ENCODE assay signal across 20 cellular contexts in genomic region chr1:3821004-3821933, GRCh38. TPM values are rescaled to one million over a fixed set of nuclear protein-coding genes. Genes with fewer than 3 reads are reported as not detected.
DNase-seq lines count a peak whose midpoint lies in the region; ATAC-seq and TF ChIP-seq lines count a peak whose summit lies in the region.
"Had no signal": no experiment of that assay in that cellular context is flagged by ENCODE, and none has a peak within 500 bp of the region (broad histone marks: within the 10 kb centered on the region; RNA-seq: fewer than 3 reads in every experiment).

No MANE protein-coding gene starts in this region.

- no peak overlapping the region for H2BK12ac ChIP-seq in H9 (ENCODE audit: insufficient read length, low read depth, low read length)

- no peak overlapping the region for H3K14ac ChIP-seq in H9 (ENCODE audit: insufficient read depth, low read length)

- H4K91ac ChIP-seq in H9 (ENCODE audit: insufficient read length, low read depth, low read length), result no peak overlapping the region

- no peak overlapping the region for H3K4ac ChIP-seq in H9 (ENCODE audit: low read depth, low read length)

- peaks cover 8 to 37% (median 19%) of the 10 kb centered on the region in 3 experiments; a peak in 6 of 7 replicates for H3K36me3 Mint-ChIP-seq in H9 (ENCODE audit: insufficient read depth in 1 of 3, low read depth in 3 of 3)
- peaks cover 16% of the 10 kb centered on the region for H3K36me3 Mint-ChIP-seq in activated CD8-positive, alpha-beta T cell treated with anti-CD3 and anti-CD28 coated beads, Interleukin-2, amount 10 ng/mL, durations not matched to agents 7 days and 5 days (ENCODE audit: low read depth)

- CTCF ChIA-PET in SK-N-SH (lab: Yijun Ruan, JAX), result interaction anchor here (0.7 to 3.1 kb wide), 8 partner anchors 18 to 676 kb away, joined by 3 to 10 read pairs (median 3); partner anchors contain the start of gene DFFB
- CTCF ChIA-PET in activated CD8-positive, alpha-beta T cell treated with anti-CD3 and anti-CD28 coated beads, Interleukin-2, amount 10 ng/mL, durations not matched to agents 7 days and 5 days (lab: Charles Lee), result no interaction called here

- TF ChIP-seq EP300 in SK-N-SH (IDR thresholded peaks at IDR 0.05; ENCODE audit: borderline replicate concordance in 1 of 2, low read depth in 1 of 2, low read length in 1 of 2), result no peak; a peak in 1 of 4 replicates

- H3K4me1 ChIP-seq in BLaER1 (peaks cover 43% of the 10 kb centered on the region), H9 (ENCODE audit: insufficient read depth, low read length) (no peaks in the 10 kb centered on the region), SK-N-SH (ENCODE audit: control insufficient read depth in 1 of 2, insufficient read depth in 2 of 2, low read depth in 1 of 2, low read length in 1 of 2) (peaks cover 0 to 43% of the 10 kb centered on the region in 2 experiments; a peak in 2 of 4 replicates)
- H3K4me1 ChIP-seq: ascending aorta, esophagus muscularis mucosa had no signal

- no peak overlapping the region for H2BK120ac ChIP-seq in H9 (ENCODE audit: low read depth, low read length, poor library complexity, severe bottlenecking)

- no peak overlapping the region for H2AK5ac ChIP-seq in H9 (ENCODE audit: insufficient read length, low read length)

- WGBS in H9 (ENCODE audit: extremely low coverage, insufficient read length, low lambda C conversion rate), result no CpG with 5 or more reads among the region's 22 CpGs
- WGBS in SK-N-SH (ENCODE audit: low lambda C conversion rate), result 74% methylated on average over 18 of the region's 22 CpGs

- no peak overlapping the region for H3K23ac ChIP-seq in H9 (ENCODE audit: insufficient read length, low read depth, low read length)

- H3K4me3 ChIP-seq in BLaER1, result 0 out of 2 replicates have a peak overlapping the region, but pooled peaks have one; percentile 21
- no peak overlapping the region for H3K4me3 ChIP-seq in SK-N-SH (ENCODE audit: low read depth in 2 of 2, low read length in 1 of 2)
- H3K4me3 ChIP-seq: ascending aorta, esophagus muscularis mucosa had no signal

- POLR2A ChIA-PET in SK-N-SH (lab: Yijun Ruan, JAX), result interaction anchor here (0.6 to 1.5 kb wide), 2 partner anchors 46 to 193 kb away, joined by 3 to 7 read pairs; no protein-coding TSS in a partner anchor
- POLR2A ChIA-PET in activated CD8-positive, alpha-beta T cell treated with anti-CD3 and anti-CD28 coated beads, Interleukin-2, amount 10 ng/mL, durations not matched to agents 7 days and 5 days (lab: Charles Lee), result interaction anchor here (0.5 kb wide), 1 partner anchor 47 kb away, joined by 3 read pairs; no protein-coding TSS in a partner anchor

- no peak overlapping the region for H2BK15ac ChIP-seq in H9 (ENCODE audit: low read depth, low read length)

- no peak overlapping the region for H4K5ac ChIP-seq in H9 (ENCODE audit: insufficient read length, low read depth, low read length)

- H3K56ac ChIP-seq in H9 (ENCODE audit: insufficient read length, low read depth, low read length), result no peak overlapping the region

- H3K79me2 ChIP-seq in H9 (ENCODE audit: insufficient read depth, low read length) (no peaks in the 10 kb centered on the region), SK-N-SH (ENCODE audit: insufficient read depth) (no peaks in the 10 kb centered on the region)

- no peaks in the 10 kb centered on the region for H3K9me2 ChIP-seq in SK-N-SH

- H2AFZ ChIP-seq in H9 (ENCODE audit: low read length) (no peak overlapping the region), SK-N-SH (ENCODE audit: low read depth) (no peak overlapping the region)

- no peak overlapping the region for H2BK20ac ChIP-seq in H9 (ENCODE audit: low read depth, low read length, poor library complexity, severe bottlenecking)

- 0 out of 4 replicates have a peak, but pooled peaks cover 0 to 2% of the 10 kb centered on the region in 2 experiments for H3K4me1 Mint-ChIP-seq in H9
- no peaks in the 10 kb centered on the region for H3K4me1 Mint-ChIP-seq in activated CD8-positive, alpha-beta T cell treated with anti-CD3 and anti-CD28 coated beads, Interleukin-2, amount 10 ng/mL, durations not matched to agents 7 days and 5 days (ENCODE audit: low read depth)
- H3K4me1 Mint-ChIP-seq: memory B cell had no signal

- H3K4me2 ChIP-seq in BLaER1 (peak overlapping the region; percentile 79), H9 (ENCODE audit: insufficient read depth, insufficient read length, low read length) (no peak overlapping the region), SK-N-SH (no peak overlapping the region)

- no peaks in the 10 kb centered on the region; the same call in 1 of the 2 replicates for H3K27me3 Mint-ChIP-seq in H9 (ENCODE audit: low read depth)
- no peaks in the 10 kb centered on the region for H3K27me3 Mint-ChIP-seq in activated CD8-positive, alpha-beta T cell treated with anti-CD3 and anti-CD28 coated beads, Interleukin-2, amount 10 ng/mL, durations not matched to agents 7 days and 5 days (ENCODE audit: low read depth)
- H3K27me3 Mint-ChIP-seq: dendritic cell treated with granulocyte-macrophage colony-stimulating factor and Interleukin-4, amounts not matched to agents 40 ng/mL and 50 ng/mL, for 4 days; memory B cell had no signal

- H3K9me3 ChIP-seq in BLaER1 (no peaks in the 10 kb centered on the region), H9 (ENCODE audit: control insufficient read depth, low read depth, low read length) (no peaks in the 10 kb centered on the region), SK-N-SH (no peaks in the 10 kb centered on the region)
- H3K9me3 ChIP-seq: ascending aorta, esophagus muscularis mucosa had no signal

- peak; percentile 59 for TF ChIP-seq CTCF in H9 (conservative IDR thresholded peaks at IDR 0.05)
- TF ChIP-seq CTCF in SK-N-SH (IDR thresholded peaks at IDR 0.05), result no peak
- TF ChIP-seq CTCF in GM10266 (IDR thresholded peaks at IDR 0.05; ENCODE audit: control insufficient read depth, insufficient read depth, low read depth, missing control alignments), result no peak

- H3K36me3 ChIP-seq in BLaER1, result peaks cover 84% of the 10 kb centered on the region
- peaks cover 0 to 45% of the 10 kb centered on the region in 2 experiments for H3K36me3 ChIP-seq in SK-N-SH (replicated peaks in 1 of 2; ENCODE audit: control insufficient read depth in 1 of 2, insufficient read depth in 2 of 2, low read length in 1 of 2)

- peak overlapping the region; percentile 48 for H3K9ac ChIP-seq in BLaER1
- H3K9ac ChIP-seq in H9 (ENCODE audit: extremely low read depth, insufficient read length, low read length), result no peak overlapping the region
- no peak overlapping the region for H3K9ac ChIP-seq in SK-N-SH

- H3K4me3 Mint-ChIP-seq in H9, result no peak overlapping the region
- H3K4me3 Mint-ChIP-seq in activated CD8-positive, alpha-beta T cell treated with anti-CD3 and anti-CD28 coated beads, Interleukin-2, amount 10 ng/mL, durations not matched to agents 7 days and 5 days, result no peak overlapping the region
- H3K4me3 Mint-ChIP-seq: dendritic cell treated with granulocyte-macrophage colony-stimulating factor and Interleukin-4, amounts not matched to agents 40 ng/mL and 50 ng/mL, for 4 days; memory B cell had no signal

- H4K20me1 ChIP-seq in BLaER1, result no peaks in the 10 kb centered on the region
- no peaks in the 10 kb centered on the region for H4K20me1 ChIP-seq in H9 (ENCODE audit: control insufficient read depth, insufficient read depth, insufficient read length)
- no peaks in the 10 kb centered on the region for H4K20me1 ChIP-seq in SK-N-SH (ENCODE audit: insufficient read depth)

- no peaks in the 10 kb centered on the region for H3F3A ChIP-seq in SK-N-SH (replicated peaks; ENCODE audit: insufficient read depth)

- H3K27me3 ChIP-seq in BLaER1 (no peaks in the 10 kb centered on the region), H9 (ENCODE audit: insufficient read depth, low read length) (no peaks in the 10 kb centered on the region), SK-N-SH (ENCODE audit: insufficient read depth) (no peaks in the 10 kb centered on the region)
- H3K27me3 ChIP-seq: ascending aorta, esophagus muscularis mucosa had no signal

- peak overlapping the region in 2 of 3 experiments; percentile 66 to 71; a peak in 6 of 7 replicates for H3K27ac Mint-ChIP-seq in H9
- H3K27ac Mint-ChIP-seq in activated CD8-positive, alpha-beta T cell treated with anti-CD3 and anti-CD28 coated beads, Interleukin-2, amount 10 ng/mL, durations not matched to agents 7 days and 5 days, result no peak overlapping the region
- H3K27ac Mint-ChIP-seq: dendritic cell treated with granulocyte-macrophage colony-stimulating factor and Interleukin-4, amounts not matched to agents 40 ng/mL and 50 ng/mL, for 4 days had no signal

- H3T11ph ChIP-seq in H9 (ENCODE audit: low read length), result no peak overlapping the region

- DNase-seq in H9, result peak; percentile 54
- peak; percentile 95 for DNase-seq in SK-N-SH
- peak; percentile 48 for DNase-seq in left kidney (ENCODE audit: low read depth, low spot score)
- no peak for DNase-seq in activated CD8-positive, alpha-beta T cell treated with anti-CD3 and anti-CD28 coated beads, Interleukin-2, amount 10 ng/mL, durations not matched to agents 7 days and 5 days
- no peak for DNase-seq in GM10266 (ENCODE audit: extremely low spot score)
- DNase-seq: activated CD4-positive, alpha-beta T cell treated with anti-CD3 and anti-CD28 coated beads for 1 hour; NCI-H1930; nucleus accumbens; Right ventricle myocardium superior; stimulated activated CD4-positive, alpha-beta T cell treated with anti-CD3 and anti-CD28 coated beads, Interleukin-2, amount 100 ng/mL, for 24 hours had no signal

- no peaks in the 10 kb centered on the region for H3K79me1 ChIP-seq in H9 (ENCODE audit: insufficient read depth, low read depth, low read length, poor library complexity, severe bottlenecking)

- H3K27ac ChIP-seq in BLaER1 (peak overlapping the region; percentile 68), H9 (ENCODE audit: insufficient read length, low read depth, low read length) (no peak overlapping the region), SK-N-SH (ENCODE audit: low read depth in 2 of 2, low read length in 1 of 2) (peak overlapping the region in 1 of 2 experiments; percentile 99; a peak in 2 of 4 replicates)
- H3K27ac ChIP-seq: ascending aorta, esophagus muscularis mucosa had no signal

- no peaks in the 10 kb centered on the region for H3K23me2 ChIP-seq in H9 (ENCODE audit: insufficient read length, low read depth, low read length, poor library complexity, severe bottlenecking)

- no peak overlapping the region for H2BK5ac ChIP-seq in H9 (ENCODE audit: insufficient read length, low read length)

- H4K8ac ChIP-seq in H9 (replicated peaks; ENCODE audit: insufficient read length, low read depth, low read length), result no peak overlapping the region

- no peak for ATAC-seq in HG02840 (IDR thresholded peaks at IDR 0.05; ENCODE audit: low FRiP score, unreplicated experiment)
- ATAC-seq in HG02759 (IDR thresholded peaks at IDR 0.05; ENCODE audit: unreplicated experiment), result no peak
- ATAC-seq in activated CD8-positive, alpha-beta T cell treated with anti-CD3 and anti-CD28 coated beads, Interleukin-2, amount 10 ng/mL, durations not matched to agents 7 days and 5 days, result no peak

- no peak for TF ChIP-seq RAD21 in SK-N-SH (IDR thresholded peaks at IDR 0.05; ENCODE audit: low read length)

- H3K18ac ChIP-seq in H9 (ENCODE audit: insufficient read length, low read depth, low read length), result no peak overlapping the region

- no peaks in the 10 kb centered on the region for H3K9me3 Mint-ChIP-seq in H9
- H3K9me3 Mint-ChIP-seq in activated CD8-positive, alpha-beta T cell treated with anti-CD3 and anti-CD28 coated beads, Interleukin-2, amount 10 ng/mL, durations not matched to agents 7 days and 5 days (ENCODE audit: insufficient read depth), result no peaks in the 10 kb centered on the region
- H3K9me3 Mint-ChIP-seq: dendritic cell treated with granulocyte-macrophage colony-stimulating factor and Interleukin-4, amounts not matched to agents 40 ng/mL and 50 ng/mL, for 4 days; memory B cell had no signal

RNA-seq across cellular contexts. Expression of gene LRRC47, which starts 25.0 kb away (rescaled TPM):
- 65.1 and 72.8 TPM in 2 replicates for total RNA-seq in H9 (2021)
- 26.9 and 34.6 TPM in 2 replicates for polyA plus RNA-seq in SK-N-SH (2012; rRNA removed)
- polyA plus RNA-seq in SK-N-SH (2012; cell fraction: cytosol; rRNA removed), result 25.0 and 31.4 TPM in 2 replicates
- 52.1 and 53.1 TPM in 2 replicates for polyA plus RNA-seq in SK-N-SH (2012; cell fraction: nucleus; rRNA removed)
- total RNA-seq in activated CD8-positive, alpha-beta T cell treated with anti-CD3 and anti-CD28 coated beads, Interleukin-2, amount 10 ng/mL, durations not matched to agents 7 days and 5 days, result 10 to 100 TPM; 36.4 to 39.5 TPM

RNA-seq across cellular contexts. Expression of gene CEP104, which starts 35.7 kb away (rescaled TPM):
- 34.5 and 40.8 TPM in 2 replicates for total RNA-seq in H9 (2021)
- 19.2 and 22.7 TPM in 2 replicates for polyA plus RNA-seq in SK-N-SH (2012; rRNA removed)
- polyA plus RNA-seq in SK-N-SH (2012; cell fraction: cytosol; rRNA removed), result 19.8 and 23.1 TPM in 2 replicates
- polyA plus RNA-seq in SK-N-SH (2012; cell fraction: nucleus; rRNA removed), result 31.2 and 32.1 TPM in 2 replicates
- 10 to 100 TPM; 41.2 to 47.0 TPM for total RNA-seq in activated CD8-positive, alpha-beta T cell treated with anti-CD3 and anti-CD28 coated beads, Interleukin-2, amount 10 ng/mL, durations not matched to agents 7 days and 5 days

RNA-seq across cellular contexts. Expression of gene DFFB, which starts 36.0 kb away (rescaled TPM):
- 9.1 and 9.7 TPM in 2 replicates for total RNA-seq in H9 (2021)
- polyA plus RNA-seq in SK-N-SH (2012; rRNA removed), result 8.2 and 8.9 TPM in 2 replicates
- polyA plus RNA-seq in SK-N-SH (2012; cell fraction: cytosol; rRNA removed), result 6.0 and 8.2 TPM in 2 replicates
- 20.7 and 20.8 TPM in 2 replicates for polyA plus RNA-seq in SK-N-SH (2012; cell fraction: nucleus; rRNA removed)
- 10 to 100 TPM in 1 of 2 experiments, 1 to 10 TPM in 1; 8.8 to 10.2 TPM for total RNA-seq in activated CD8-positive, alpha-beta T cell treated with anti-CD3 and anti-CD28 coated beads, Interleukin-2, amount 10 ng/mL, durations not matched to agents 7 days and 5 days

RNA-seq across cellular contexts. Expression of gene SMIM1, which starts 48.7 kb away (rescaled TPM):
- total RNA-seq in H9 (2021), result 5.3 and 7.3 TPM in 2 replicates
- 5.9 and 6.1 TPM in 2 replicates for polyA plus RNA-seq in SK-N-SH (2012; rRNA removed)
- polyA plus RNA-seq in SK-N-SH (2012; cell fraction: cytosol; rRNA removed), result 3.7 and 5.5 TPM in 2 replicates
- 2.6 and 4.2 TPM in 2 replicates for polyA plus RNA-seq in SK-N-SH (2012; cell fraction: nucleus; rRNA removed)
- total RNA-seq in activated CD8-positive, alpha-beta T cell treated with anti-CD3 and anti-CD28 coated beads, Interleukin-2, amount 10 ng/mL, durations not matched to agents 7 days and 5 days, result not detected
- total RNA-seq: ascending aorta; HT-29; T-helper 2 cell treated with Interferon-gamma antibody and Interleukin-4, amounts not matched to agents 100 ng/mL and 5 ng/mL, for 36 hours; temporal lobe had no signal

Comparison
In these comparisons a context has a peak if more than half of its experiments do, and no peak if none do; other contexts are left out.
1. DNase-seq: peak in H9 (single experiment), SK-N-SH (single experiment) and left kidney (single experiment); none in activated CD8-positive, alpha-beta T cell treated with anti-CD3 and anti-CD28 coated beads, Interleukin-2, amount 10 ng/mL, durations not matched to agents 7 days and 5 days (single experiment) and GM10266 (single experiment).